ENCODE assay signal across 8 cellular contexts in genomic region chr12:6450869-6451347, GRCh38. TPM values are rescaled to one million over a fixed set of nuclear protein-coding genes. Genes with fewer than 3 reads are reported as not detected.
DNase-seq lines count a peak whose midpoint lies in the region; ATAC-seq and TF ChIP-seq lines count a peak whose summit lies in the region.

No MANE protein-coding gene starts in this region.

- DNase-seq in AG08395 (ENCODE audit: low spot score) (peak; percentile 28), LNCaP clone FGC (ENCODE audit: low read depth) (no peak), colonic mucosa (peak; percentile 59), NCI-H748 (lab: John Stamatoyannopoulos, UW; ENCODE audit: unreplicated experiment) (no peak), NCI-H524 treated with DMSO at 0.1 percent for 48 hours (lab: John Stamatoyannopoulos, UW) (no peak)
- DNase-seq in effector CD8-positive, alpha-beta T cell (lab: John Stamatoyannopoulos, UW) = no peak

- H3K27me3 ChIP-seq in colonic mucosa (no peaks in the 10 kb centered on the region), mononuclear cell (ENCODE audit: insufficient read depth, low read length) (no peaks in the 10 kb centered on the region)

- ATAC-seq in HG02884 (IDR thresholded peaks at IDR 0.05; ENCODE audit: unreplicated experiment) = no peak

- peak overlapping the region; percentile 64 for H3K4me3 ChIP-seq in LNCaP clone FGC (ENCODE audit: low read depth, low read length)
- peak overlapping the region; percentile 56 for H3K4me3 ChIP-seq in colonic mucosa
- peak overlapping the region; percentile 83 for H3K4me3 ChIP-seq in mononuclear cell (ENCODE audit: low read length)

- H3K9me3 ChIP-seq in colonic mucosa = no peaks in the 10 kb centered on the region
- no peaks in the 10 kb centered on the region for H3K9me3 ChIP-seq in mononuclear cell (ENCODE audit: low read depth, low read length)

- peak overlapping the region; percentile 99 to 100 for H3K9ac ChIP-seq in colonic mucosa (ENCODE audit: low read depth in 2 of 2, low read length in 2 of 2)

- H3K4me1 ChIP-seq in colonic mucosa (peaks cover 14% of the 10 kb centered on the region), mononuclear cell (ENCODE audit: insufficient read depth, low read length) (peaks cover 58% of the 10 kb centered on the region)

- peak overlapping the region; percentile 97 for H3K27ac ChIP-seq in colonic mucosa

- intact Hi-C loops in colonic mucosa (cut with DNase I) = loop anchor here (5.0 kb wide), 1 partner anchor 119 kb away; no protein-coding TSS in a partner anchor

- TF ChIP-seq CTCF in LNCaP clone FGC (IDR thresholded peaks at IDR 0.05; ENCODE audit: control insufficient read depth, extremely low read depth, insufficient read depth) (no peak), colonic mucosa (IDR thresholded peaks at IDR 0.05) (no peak)

- peaks cover 6% of the 10 kb centered on the region for H3K36me3 ChIP-seq in colonic mucosa

RNA-seq across cellular contexts. Expression of gene TAPBPL, which starts 0.9 kb away (rescaled TPM):
- total RNA-seq in colonic mucosa = 10 to 100 TPM; 44.9 to 57.8 TPM
- total RNA-seq in mononuclear cell = 28.7 TPM

RNA-seq across cellular contexts. Expression of gene CD27, which starts 6.2 kb away (rescaled TPM):
- total RNA-seq in colonic mucosa (1 to 10 TPM; 1.9 to 2.4 TPM), mononuclear cell (24.3 TPM)

RNA-seq across cellular contexts. Expression of gene VAMP1, which starts 19.6 kb away (rescaled TPM):
- total RNA-seq in colonic mucosa (1 to 10 TPM; 3.9 to 4.1 TPM), mononuclear cell (13.9 TPM)

RNA-seq across cellular contexts. Expression of gene MRPL51, which starts 42.2 kb away (rescaled TPM):
- total RNA-seq in colonic mucosa (100 to 1,000 TPM; 132 to 220 TPM), mononuclear cell (14.7 TPM)

RNA-seq across cellular contexts. Expression of gene NCAPD2, which starts 43.0 kb away (rescaled TPM):
- total RNA-seq in colonic mucosa (10 to 100 TPM; 35.9 to 94.1 TPM), mononuclear cell (7.5 TPM)

Comparison
In these comparisons a context has a peak if more than half of its experiments do, and no peak if none do; other contexts are left out.
1. DNase-seq: peak in AG08395 (single experiment) and colonic mucosa (single experiment); none in LNCaP clone FGC (single experiment), effector CD8-positive, alpha-beta T cell (single experiment), NCI-H748 (single experiment) and NCI-H524 treated with DMSO at 0.1 percent for 48 hours (single experiment).
2. Peak in every context shown above with its lines, with median percentiles within 50 percentile points of each other: H3K4me3 ChIP-seq.